12 cellular contexts compared by ENCODE assay signal in genomic region chr4:8940792-8941491, GRCh38.
DNase-seq lines count a peak whose midpoint lies in the region; ATAC-seq and TF ChIP-seq lines count a peak whose summit lies in the region.
"Had no signal": no experiment of that assay in that cellular context is flagged by ENCODE, and none has a peak within 500 bp of the region (broad histone marks: within the 10 kb centered on the region; RNA-seq: fewer than 3 reads in every experiment).

No MANE protein-coding gene starts in this region.

- H3K27me3 Mint-ChIP-seq in activated CD4-positive, alpha-beta T cell treated with anti-CD3 and anti-CD28 coated beads, Interleukin-2, amount 10 ng/mL, durations not matched to agents 24 days and 14 days, result no peaks in the 10 kb centered on the region
- H3K27me3 Mint-ChIP-seq in progenitor cell of endocrine pancreas, result peaks cover 4% of the 10 kb centered on the region

- no peaks in the 10 kb centered on the region for H3K4me1 Mint-ChIP-seq in activated CD4-positive, alpha-beta T cell treated with anti-CD3 and anti-CD28 coated beads, Interleukin-2, amount 10 ng/mL, durations not matched to agents 24 days and 14 days
- H3K4me1 Mint-ChIP-seq in progenitor cell of endocrine pancreas (ENCODE audit: low read depth), result no peaks in the 10 kb centered on the region

- no peaks in the 10 kb centered on the region for H4K20me1 ChIP-seq in MM.1S (ENCODE audit: insufficient read depth, low read length)

- no peaks in the 10 kb centered on the region for H3K36me3 Mint-ChIP-seq in activated CD4-positive, alpha-beta T cell treated with anti-CD3 and anti-CD28 coated beads, Interleukin-2, amount 10 ng/mL, durations not matched to agents 24 days and 14 days (ENCODE audit: low read depth)
- H3K36me3 Mint-ChIP-seq in progenitor cell of endocrine pancreas (ENCODE audit: insufficient read depth), result no peaks in the 10 kb centered on the region

- H3K4me1 ChIP-seq in MM.1S (ENCODE audit: low read length) (no peaks in the 10 kb centered on the region), colonic mucosa (no peaks in the 10 kb centered on the region)

- H3K36me3 ChIP-seq in MM.1S (replicated peaks; ENCODE audit: insufficient read depth, low read length) (no peaks in the 10 kb centered on the region), colonic mucosa (no peaks in the 10 kb centered on the region)

- DNase-seq in activated CD4-positive, alpha-beta T cell treated with anti-CD3 and anti-CD28 coated beads, Interleukin-2, amount 10 ng/mL, durations not matched to agents 24 days and 14 days, result peak; percentile 52
- no peak for DNase-seq in activated CD4-positive, alpha-beta T cell treated with anti-CD3 and anti-CD28 coated beads, Interleukin-2, amount 50 U/mL, for 4 hours
- DNase-seq in MM.1S (peak; percentile 55), colonic mucosa (peak; percentile 28), progenitor cell of endocrine pancreas (ENCODE audit: low spot score, unreplicated experiment) (no peak), HK-2 (ENCODE audit: unreplicated experiment) (no peak)
- DNase-seq in effector CD8-positive, alpha-beta T cell (lab: John Stamatoyannopoulos, UW), result no peak
- DNase-seq: AML-193, amygdala, hippocampal formation, NCI-H2171 had no signal

- peaks cover 8% of the 10 kb centered on the region for H3K27me3 ChIP-seq in MM.1S (replicated peaks; ENCODE audit: insufficient read depth, low read length)
- H3K27me3 ChIP-seq in colonic mucosa, result no peaks in the 10 kb centered on the region

- H3K27ac Mint-ChIP-seq in activated CD4-positive, alpha-beta T cell treated with anti-CD3 and anti-CD28 coated beads, Interleukin-2, amount 10 ng/mL, durations not matched to agents 24 days and 14 days, result no peak overlapping the region
- no peak overlapping the region for H3K27ac Mint-ChIP-seq in progenitor cell of endocrine pancreas

- no peaks in the 10 kb centered on the region for H3K9me3 Mint-ChIP-seq in activated CD4-positive, alpha-beta T cell treated with anti-CD3 and anti-CD28 coated beads, Interleukin-2, amount 10 ng/mL, durations not matched to agents 24 days and 14 days
- peaks cover 21% of the 10 kb centered on the region for H3K9me3 Mint-ChIP-seq in progenitor cell of endocrine pancreas (ENCODE audit: low read depth)

- H3K4me3 Mint-ChIP-seq in activated CD4-positive, alpha-beta T cell treated with anti-CD3 and anti-CD28 coated beads, Interleukin-2, amount 10 ng/mL, durations not matched to agents 24 days and 14 days, result no peak overlapping the region
- no peak overlapping the region for H3K4me3 Mint-ChIP-seq in progenitor cell of endocrine pancreas (ENCODE audit: low read depth)

- ATAC-seq in GM18498 (IDR thresholded peaks at IDR 0.05; ENCODE audit: unreplicated experiment), result no peak

- H3K9ac ChIP-seq in MM.1S (ENCODE audit: low read length) (no peak overlapping the region), colonic mucosa (ENCODE audit: low read depth in 2 of 2, low read length in 2 of 2) (no peak overlapping the region)

- H2AFZ ChIP-seq in MM.1S (ENCODE audit: low read length), result no peak overlapping the region

- intact Hi-C loops in activated CD4-positive, alpha-beta T cell treated with anti-CD3 and anti-CD28 coated beads, Interleukin-2, amount 10 ng/mL, durations not matched to agents 24 days and 14 days (cut with micrococcal nuclease), result no loop called here
- intact Hi-C loops in colonic mucosa (cut with DNase I), result no loop called here

- H3K4me2 ChIP-seq in MM.1S (ENCODE audit: low read depth, low read length), result no peak overlapping the region; the same call in 1 of the 2 replicates

- no peaks in the 10 kb centered on the region for H3K9me2 ChIP-seq in MM.1S (replicated peaks; ENCODE audit: insufficient read depth, low read length)

- H3K9me3 ChIP-seq in MM.1S (replicated peaks; ENCODE audit: insufficient read depth, low read length) (no peaks in the 10 kb centered on the region), colonic mucosa (no peaks in the 10 kb centered on the region)

- TF ChIP-seq CTCF in MM.1S (IDR thresholded peaks at IDR 0.05; ENCODE audit: low read length), result peak; percentile 68
- TF ChIP-seq CTCF in colonic mucosa (IDR thresholded peaks at IDR 0.05), result no peak
- peak; percentile 55 for TF ChIP-seq CTCF in progenitor cell of endocrine pancreas (IDR thresholded peaks at IDR 0.05; ENCODE audit: unreplicated experiment)

- H3K27ac ChIP-seq in MM.1S (ENCODE audit: low read length) (no peak overlapping the region), colonic mucosa (no peak overlapping the region)

- no peaks in the 10 kb centered on the region for H3F3A ChIP-seq in MM.1S (ENCODE audit: insufficient read depth, low read length)

- H3K79me2 ChIP-seq in MM.1S (ENCODE audit: low read length), result no peaks in the 10 kb centered on the region

- H3K4me3 ChIP-seq in MM.1S (ENCODE audit: low read length), result no peak overlapping the region
- H3K4me3 ChIP-seq in colonic mucosa, result no peak overlapping the region

Comparison
In these comparisons a context has a peak if more than half of its experiments do, and no peak if none do; other contexts are left out.
1. DNase-seq: peak in activated CD4-positive, alpha-beta T cell treated with anti-CD3 and anti-CD28 coated beads, Interleukin-2, amount 10 ng/mL, durations not matched to agents 24 days and 14 days (single experiment), MM.1S (single experiment) and colonic mucosa (single experiment); none in activated CD4-positive, alpha-beta T cell treated with anti-CD3 and anti-CD28 coated beads, Interleukin-2, amount 50 U/mL, for 4 hours (0 of 2), progenitor cell of endocrine pancreas (single experiment), HK-2 (single experiment) and effector CD8-positive, alpha-beta T cell (single experiment).